In genomic region chr20:34615477-34615876, GRCh38 we compare ENCODE assay signal across 1 cellular context.
A peak's percentile ranks its signal among the peaks of the same experiment; 100 is the strongest.
TF ChIP-seq lines count a peak whose summit lies in the region.

No MANE protein-coding gene starts in this region.

TF ChIP-seq in HepG2, 621 proteins besides CTCF, POLR2A, EP300 and RAD21 (continued from another document):
- TF ChIP-seq ZSCAN5A (CRISPR knock-in tag; IDR thresholded peaks at IDR 0.05; ENCODE audit: borderline replicate concordance) (no peak), SOX13 (IDR thresholded peaks at IDR 0.05) (no peak), SOX13 (CRISPR knock-in tag; conservative IDR thresholded peaks at IDR 0.05 in 1 of 2, IDR thresholded peaks at IDR 0.05 in 1 of 2) (peak in 1 of 2 experiments; percentile 49; a peak in 1 of 4 replicates), FOSL2 (CRISPR knock-in tag; IDR thresholded peaks at IDR 0.05) (peak; percentile 72), ZNF362 (CRISPR knock-in tag; IDR thresholded peaks at IDR 0.05; ENCODE audit: borderline replicate concordance) (no peak), ARID4A (CRISPR knock-in tag; IDR thresholded peaks at IDR 0.05; ENCODE audit: borderline replicate concordance) (no peak), ATF4 (CRISPR knock-in tag; IDR thresholded peaks at IDR 0.05) (0 out of 4 replicates have a peak, but pooled peaks of 1 of the 2 experiments have one; percentile 28), SOX5 (CRISPR knock-in tag; IDR thresholded peaks at IDR 0.05; ENCODE audit: borderline replicate concordance) (no peak; the same call in 1 of the 2 replicates)
